ENCODE assay signal across 9 cellular contexts in the genomic region with DNA sequence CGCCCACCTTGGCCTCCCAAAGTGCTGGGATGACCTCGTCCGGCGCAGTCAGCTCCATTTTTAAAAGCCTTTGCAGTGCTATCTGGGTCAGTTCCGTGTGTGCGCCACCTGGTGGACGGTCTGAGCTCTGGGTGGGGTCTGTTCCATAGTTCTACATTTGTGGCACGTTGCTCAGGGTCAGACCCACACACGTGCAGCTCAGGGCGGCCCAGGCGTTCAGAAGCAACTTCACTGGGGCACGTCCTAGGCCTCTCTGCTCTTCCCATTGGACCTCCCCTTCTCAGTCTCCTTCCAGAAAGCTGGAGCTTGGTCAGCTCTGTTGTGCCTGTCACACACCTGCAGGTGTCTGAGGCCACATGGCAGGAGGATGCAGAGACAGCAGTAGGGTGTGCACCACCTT.
A peak's percentile ranks its signal among the peaks of the same experiment; 100 is the strongest.
DNase-seq lines count a peak whose midpoint lies in the region; ATAC-seq and TF ChIP-seq lines count a peak whose summit lies in the region.
"Had no signal": no experiment of that assay in that cellular context is flagged by ENCODE, and none has a peak within 500 bp of the region (broad histone marks: within the 10 kb centered on the region; RNA-seq: fewer than 3 reads in every experiment).

No MANE protein-coding gene starts in this region.

- DNase-seq in activated naive CD4-positive, alpha-beta T cell treated with anti-CD3 and anti-CD28 coated beads for 36 hours = no peak
- peak; percentile 82 for DNase-seq in NAMALWA (ENCODE audit: low spot score)
- peak; percentile 54 for DNase-seq in ecto neural progenitor cell (ENCODE audit: low spot score)
- peak; percentile 15 to 32 for DNase-seq in stimulated activated CD8-positive, alpha-beta memory T cell treated with anti-CD3 and anti-CD28 coated beads, Interleukin-2, amount 100 ng/mL, for 48 hours (ENCODE audit: low read depth in 2 of 2)

- no peak for TF ChIP-seq EP300 in gastroesophageal sphincter (IDR thresholded peaks at IDR 0.05)

- no peak for TF ChIP-seq POLR2A in gastroesophageal sphincter (IDR thresholded peaks at IDR 0.05)

- ATAC-seq in GM18520 (IDR thresholded peaks at IDR 0.05; ENCODE audit: unreplicated experiment) (no peak), HG03175 (IDR thresholded peaks at IDR 0.05; ENCODE audit: unreplicated experiment) (no peak), gastroesophageal sphincter (no peak)

- peaks cover 0 to 35% (median 0%) of the 10 kb centered on the region in 3 donors for H3K9me3 ChIP-seq in gastroesophageal sphincter

- 44 to 71% methylated on average over 1 to 7 of the region's 12 CpGs for WGBS in gastroesophageal sphincter (ENCODE audit: low coverage in 1 of 2), 2 donors

- peak overlapping the region; percentile 68 for H3K27ac Mint-ChIP-seq in activated naive CD4-positive, alpha-beta T cell treated with anti-CD3 and anti-CD28 coated beads, Interleukin-2, amount 50 U/mL, for 24 hours
- no peak overlapping the region for H3K27ac Mint-ChIP-seq in activated naive CD4-positive, alpha-beta T cell treated with anti-CD3 and anti-CD28 coated beads for 36 hours

- H3K4me1 ChIP-seq in gastroesophageal sphincter = no peaks in the 10 kb centered on the region
- H3K4me1 ChIP-seq: breast epithelium had no signal

- no peak for TF ChIP-seq CTCF in gastroesophageal sphincter (IDR thresholded peaks at IDR 0.05)

- no peaks in the 10 kb centered on the region for H3K27me3 Mint-ChIP-seq in activated naive CD4-positive, alpha-beta T cell treated with anti-CD3 and anti-CD28 coated beads, Interleukin-2, amount 50 U/mL, for 24 hours
- H3K27me3 Mint-ChIP-seq in activated naive CD4-positive, alpha-beta T cell treated with anti-CD3 and anti-CD28 coated beads for 36 hours (ENCODE audit: low read depth) = no peaks in the 10 kb centered on the region

- H3K36me3 Mint-ChIP-seq in activated naive CD4-positive, alpha-beta T cell treated with anti-CD3 and anti-CD28 coated beads, Interleukin-2, amount 50 U/mL, for 24 hours = peaks cover 2% of the 10 kb centered on the region
- H3K36me3 Mint-ChIP-seq in activated naive CD4-positive, alpha-beta T cell treated with anti-CD3 and anti-CD28 coated beads for 36 hours (ENCODE audit: low read depth) = peaks cover 8% of the 10 kb centered on the region

- peaks cover 74% of the 10 kb centered on the region for H3K4me1 Mint-ChIP-seq in activated naive CD4-positive, alpha-beta T cell treated with anti-CD3 and anti-CD28 coated beads, Interleukin-2, amount 50 U/mL, for 24 hours
- H3K4me1 Mint-ChIP-seq in activated naive CD4-positive, alpha-beta T cell treated with anti-CD3 and anti-CD28 coated beads for 36 hours (ENCODE audit: low read depth) = peaks cover 52% of the 10 kb centered on the region

- CTCF ChIA-PET in activated naive CD4-positive, alpha-beta T cell treated with anti-CD3 and anti-CD28 coated beads for 36 hours (lab: Charles Lee) = interaction anchor here (0.6 to 1.9 kb wide), 9 partner anchors 9 to 773 kb away, joined by 3 to 6 read pairs (median 4); no protein-coding TSS in a partner anchor

- no peak overlapping the region for H3K4me3 ChIP-seq in gastroesophageal sphincter
- H3K4me3 ChIP-seq: breast epithelium had no signal

- H3K27me3 ChIP-seq in gastroesophageal sphincter = peaks cover 11% of the 10 kb centered on the region
- H3K27me3 ChIP-seq: breast epithelium had no signal

- H3K27ac ChIP-seq in gastroesophageal sphincter = no peak overlapping the region
- H3K27ac ChIP-seq: breast epithelium had no signal

- intact Hi-C loops in activated naive CD4-positive, alpha-beta T cell treated with anti-CD3 and anti-CD28 coated beads for 36 hours (cut with micrococcal nuclease) = loop anchor here (1.0 kb wide), 1 partner anchor 41 kb away; no protein-coding TSS in a partner anchor

- H3K9me3 Mint-ChIP-seq in activated naive CD4-positive, alpha-beta T cell treated with anti-CD3 and anti-CD28 coated beads, Interleukin-2, amount 50 U/mL, for 24 hours = no peaks in the 10 kb centered on the region
- peaks cover 28% of the 10 kb centered on the region for H3K9me3 Mint-ChIP-seq in activated naive CD4-positive, alpha-beta T cell treated with anti-CD3 and anti-CD28 coated beads for 36 hours

- no peak overlapping the region for H3K4me3 Mint-ChIP-seq in activated naive CD4-positive, alpha-beta T cell treated with anti-CD3 and anti-CD28 coated beads, Interleukin-2, amount 50 U/mL, for 24 hours
- H3K4me3 Mint-ChIP-seq in activated naive CD4-positive, alpha-beta T cell treated with anti-CD3 and anti-CD28 coated beads for 36 hours = no peak overlapping the region

- no peaks in the 10 kb centered on the region for H3K36me3 ChIP-seq in gastroesophageal sphincter
- H3K36me3 ChIP-seq: breast epithelium had no signal
